In genomic region chr7:138154646-138155045, GRCh38 we compare ENCODE assay signal across 1 cellular context.
TF ChIP-seq lines count a peak whose summit lies in the region.

No MANE protein-coding gene starts in this region.

TF ChIP-seq in GM23338, 12 proteins besides CTCF, POLR2A, EP300 and RAD21 (continued from another document):
- TF ChIP-seq, protein P1, sequence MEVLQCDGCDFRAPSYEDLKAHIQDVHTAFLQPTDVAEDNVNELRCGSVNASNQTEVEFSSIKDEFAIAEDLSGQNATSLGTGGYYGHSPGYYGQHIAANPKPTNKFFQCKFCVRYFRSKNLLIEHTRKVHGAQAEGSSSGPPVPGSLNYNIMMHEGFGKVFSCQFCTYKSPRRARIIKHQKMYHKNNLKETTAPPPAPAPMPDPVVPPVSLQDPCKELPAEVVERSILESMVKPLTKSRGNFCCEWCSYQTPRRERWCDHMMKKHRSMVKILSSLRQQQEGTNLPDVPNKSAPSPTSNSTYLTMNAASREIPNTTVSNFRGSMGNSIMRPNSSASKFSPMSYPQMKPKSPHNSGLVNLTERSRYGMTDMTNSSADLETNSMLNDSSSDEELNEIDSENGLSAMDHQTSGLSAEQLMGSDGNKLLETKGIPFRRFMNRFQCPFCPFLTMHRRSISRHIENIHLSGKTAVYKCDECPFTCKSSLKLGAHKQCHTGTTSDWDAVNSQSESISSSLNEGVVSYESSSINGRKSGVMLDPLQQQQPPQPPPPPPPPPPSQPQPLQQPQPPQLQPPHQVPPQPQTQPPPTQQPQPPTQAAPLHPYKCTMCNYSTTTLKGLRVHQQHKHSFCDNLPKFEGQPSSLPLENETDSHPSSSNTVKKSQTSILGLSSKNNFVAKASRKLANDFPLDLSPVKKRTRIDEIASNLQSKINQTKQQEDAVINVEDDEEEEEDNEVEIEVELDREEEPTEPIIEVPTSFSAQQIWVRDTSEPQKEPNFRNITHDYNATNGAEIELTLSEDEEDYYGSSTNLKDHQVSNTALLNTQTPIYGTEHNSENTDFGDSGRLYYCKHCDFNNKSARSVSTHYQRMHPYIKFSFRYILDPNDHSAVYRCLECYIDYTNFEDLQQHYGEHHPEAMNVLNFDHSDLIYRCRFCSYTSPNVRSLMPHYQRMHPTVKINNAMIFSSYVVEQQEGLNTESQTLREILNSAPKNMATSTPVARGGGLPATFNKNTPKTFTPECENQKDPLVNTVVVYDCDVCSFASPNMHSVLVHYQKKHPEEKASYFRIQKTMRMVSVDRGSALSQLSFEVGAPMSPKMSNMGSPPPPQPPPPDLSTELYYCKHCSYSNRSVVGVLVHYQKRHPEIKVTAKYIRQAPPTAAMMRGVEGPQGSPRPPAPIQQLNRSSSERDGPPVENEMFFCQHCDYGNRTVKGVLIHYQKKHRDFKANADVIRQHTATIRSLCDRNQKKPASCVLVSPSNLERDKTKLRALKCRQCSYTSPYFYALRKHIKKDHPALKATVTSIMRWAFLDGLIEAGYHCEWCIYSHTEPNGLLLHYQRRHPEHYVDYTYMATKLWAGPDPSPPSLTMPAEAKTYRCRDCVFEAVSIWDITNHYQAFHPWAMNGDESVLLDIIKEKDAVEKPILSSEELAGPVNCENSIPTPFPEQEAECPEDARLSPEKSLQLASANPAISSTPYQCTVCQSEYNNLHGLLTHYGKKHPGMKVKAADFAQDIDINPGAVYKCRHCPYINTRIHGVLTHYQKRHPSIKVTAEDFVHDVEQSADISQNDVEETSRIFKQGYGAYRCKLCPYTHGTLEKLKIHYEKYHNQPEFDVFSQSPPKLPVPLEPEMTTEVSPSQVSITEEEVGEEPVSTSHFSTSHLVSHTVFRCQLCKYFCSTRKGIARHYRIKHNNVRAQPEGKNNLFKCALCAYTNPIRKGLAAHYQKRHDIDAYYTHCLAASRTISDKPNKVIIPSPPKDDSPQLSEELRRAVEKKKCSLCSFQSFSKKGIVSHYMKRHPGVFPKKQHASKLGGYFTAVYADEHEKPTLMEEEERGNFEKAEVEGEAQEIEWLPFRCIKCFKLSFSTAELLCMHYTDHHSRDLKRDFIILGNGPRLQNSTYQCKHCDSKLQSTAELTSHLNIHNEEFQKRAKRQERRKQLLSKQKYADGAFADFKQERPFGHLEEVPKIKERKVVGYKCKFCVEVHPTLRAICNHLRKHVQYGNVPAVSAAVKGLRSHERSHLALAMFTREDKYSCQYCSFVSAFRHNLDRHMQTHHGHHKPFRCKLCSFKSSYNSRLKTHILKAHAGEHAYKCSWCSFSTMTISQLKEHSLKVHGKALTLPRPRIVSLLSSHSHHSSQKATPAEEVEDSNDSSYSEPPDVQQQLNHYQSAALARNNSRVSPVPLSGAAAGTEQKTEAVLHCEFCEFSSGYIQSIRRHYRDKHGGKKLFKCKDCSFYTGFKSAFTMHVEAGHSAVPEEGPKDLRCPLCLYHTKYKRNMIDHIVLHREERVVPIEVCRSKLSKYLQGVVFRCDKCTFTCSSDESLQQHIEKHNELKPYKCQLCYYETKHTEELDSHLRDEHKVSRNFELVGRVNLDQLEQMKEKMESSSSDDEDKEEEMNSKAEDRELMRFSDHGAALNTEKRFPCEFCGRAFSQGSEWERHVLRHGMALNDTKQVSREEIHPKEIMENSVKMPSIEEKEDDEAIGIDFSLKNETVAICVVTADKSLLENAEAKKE (CRISPR knock-in tag; IDR thresholded peaks at IDR 0.05) = no peak
- no peak for TF ChIP-seq NANOG (IDR thresholded peaks at IDR 0.05; ENCODE audit: borderline replicate concordance)
- no peak for TF ChIP-seq EZH2phosphoT487 (IDR thresholded peaks at IDR 0.05; ENCODE audit: unreplicated experiment)
- TF ChIP-seq JUNB (IDR thresholded peaks at IDR 0.05; ENCODE audit: unreplicated experiment) = no peak
- TF ChIP-seq CREB1 (CRISPR knock-in tag; IDR thresholded peaks at IDR 0.05; ENCODE audit: low read depth) = no peak
- TF ChIP-seq STAT1 (IDR thresholded peaks at IDR 0.05; ENCODE audit: unreplicated experiment) = no peak
- no peak for TF ChIP-seq ZNF331 (CRISPR knock-in tag; IDR thresholded peaks at IDR 0.05; ENCODE audit: low read depth)
- TF ChIP-seq ETS1 (IDR thresholded peaks at IDR 0.05) = no peak
- no peak for TF ChIP-seq POLR2AphosphoS5 (IDR thresholded peaks at IDR 0.05; ENCODE audit: low read depth)
